In genomic region chr11:114077482-114078305, GRCh38 we compare ENCODE assay signal across 10 cellular contexts. TPM values are rescaled to one million over a fixed set of nuclear protein-coding genes. Genes with fewer than 3 reads are reported as not detected.
A peak's percentile ranks its signal among the peaks of the same experiment; 100 is the strongest.
DNase-seq lines count a peak whose midpoint lies in the region; ATAC-seq, FAIRE-seq and TF ChIP-seq lines count a peak whose summit lies in the region.
"Had no signal": no experiment of that assay in that cellular context is flagged by ENCODE, and none has a peak within 500 bp of the region (broad histone marks: within the 10 kb centered on the region; RNA-seq: fewer than 3 reads in every experiment).

No MANE protein-coding gene starts in this region.

- peak; percentile 9 for DNase-seq in SIG-M5 treated with dmso at 0.1 percent for 504 hours (lab: John Stamatoyannopoulos, UW; ENCODE audit: unreplicated experiment)
- DNase-seq in SIG-M5 (lab: John Stamatoyannopoulos, UW): no peak
- DNase-seq in effector memory CD4-positive, alpha-beta T cell: peak in 1 of 3 donors; percentile 46
- no peak for DNase-seq in stimulated activated effector memory CD8-positive, alpha-beta T cell treated with anti-CD3 and anti-CD28 coated beads, Interleukin-12 subunit alpha, Interleukin-12 subunit beta, amount 100 ng/mL, for 72 hours (ENCODE audit: low spot score in 2 of 2)
- DNase-seq in H4 (ENCODE audit: low spot score): no peak
- DNase-seq in LoVo (ENCODE audit: low spot score): no peak
- DNase-seq in frontal cortex (ENCODE audit: low spot score in 2 of 2): no peak
- DNase-seq: NCI-H226, testis had no signal

- H3K36me3 Mint-ChIP-seq in stimulated activated effector memory CD8-positive, alpha-beta T cell treated with anti-CD3 and anti-CD28 coated beads, Interleukin-12 subunit alpha, Interleukin-12 subunit beta, amount 100 ng/mL, for 72 hours: peaks cover 72% of the 10 kb centered on the region

- H3K9ac ChIP-seq in OCI-LY1 (ENCODE audit: low read length): no peak overlapping the region; the same call in 1 of the 2 replicates

- no peaks in the 10 kb centered on the region for H3K9me2 ChIP-seq in OCI-LY1 (ENCODE audit: low read depth, low read length)

- H3K9me3 Mint-ChIP-seq in stimulated activated effector memory CD8-positive, alpha-beta T cell treated with anti-CD3 and anti-CD28 coated beads, Interleukin-12 subunit alpha, Interleukin-12 subunit beta, amount 100 ng/mL, for 72 hours: no peaks in the 10 kb centered on the region

- H3F3A ChIP-seq in OCI-LY1 (ENCODE audit: insufficient read depth, low read length): no peaks in the 10 kb centered on the region

- peak overlapping the region; percentile 44; the same call in 1 of the 2 replicates for H3K4me2 ChIP-seq in OCI-LY1 (ENCODE audit: low read length)

- H4K20me1 ChIP-seq in OCI-LY1 (ENCODE audit: insufficient read depth, low read length): no peaks in the 10 kb centered on the region

- no peak for FAIRE-seq in frontal cortex (lab: Jason Lieb, UNC)

- no peaks in the 10 kb centered on the region for H3K9me3 ChIP-seq in OCI-LY1 (ENCODE audit: low read length)
- no peaks in the 10 kb centered on the region for H3K9me3 ChIP-seq in effector memory CD4-positive, alpha-beta T cell (ENCODE audit: control insufficient read depth, low read length)
- H3K9me3 ChIP-seq: testis had no signal

- ATAC-seq in stimulated activated effector memory CD8-positive, alpha-beta T cell treated with anti-CD3 and anti-CD28 coated beads, Interleukin-12 subunit alpha, Interleukin-12 subunit beta, amount 100 ng/mL, for 72 hours: peak; percentile 44

- H3K4me3 ChIP-seq in OCI-LY1 (ENCODE audit: low read depth, low read length, poor library complexity, severe bottlenecking): peak overlapping the region; percentile 31
- no peak overlapping the region for H3K4me3 ChIP-seq in effector memory CD4-positive, alpha-beta T cell (ENCODE audit: insufficient read depth, low read depth, low read length, poor library complexity, severe bottlenecking)
- H3K4me3 ChIP-seq: testis had no signal

- peak overlapping the region; percentile 79 for H3K27ac Mint-ChIP-seq in stimulated activated effector memory CD8-positive, alpha-beta T cell treated with anti-CD3 and anti-CD28 coated beads, Interleukin-12 subunit alpha, Interleukin-12 subunit beta, amount 100 ng/mL, for 72 hours

- no peak overlapping the region for H2AFZ ChIP-seq in OCI-LY1 (ENCODE audit: low read length)

- peaks cover 14% of the 10 kb centered on the region for H3K4me1 ChIP-seq in OCI-LY1 (ENCODE audit: insufficient read depth, low read length, severe bottlenecking)
- H3K4me1 ChIP-seq in effector memory CD4-positive, alpha-beta T cell (ENCODE audit: control insufficient read depth, insufficient read depth, low read length, poor library complexity, severe bottlenecking): peaks cover 45% of the 10 kb centered on the region

- H3K4me1 Mint-ChIP-seq in stimulated activated effector memory CD8-positive, alpha-beta T cell treated with anti-CD3 and anti-CD28 coated beads, Interleukin-12 subunit alpha, Interleukin-12 subunit beta, amount 100 ng/mL, for 72 hours: peaks cover 91% of the 10 kb centered on the region

- H3K27me3 ChIP-seq in OCI-LY1 (ENCODE audit: insufficient read depth, low read length): no peaks in the 10 kb centered on the region
- no peaks in the 10 kb centered on the region for H3K27me3 ChIP-seq in effector memory CD4-positive, alpha-beta T cell (replicated peaks; ENCODE audit: control insufficient read depth, insufficient read depth, low read length, poor library complexity, severe bottlenecking)
- H3K27me3 ChIP-seq: testis had no signal

- TF ChIP-seq CTCF in OCI-LY1 (IDR thresholded peaks at IDR 0.05; ENCODE audit: low read length): no peak

- H3K4me3 Mint-ChIP-seq in stimulated activated effector memory CD8-positive, alpha-beta T cell treated with anti-CD3 and anti-CD28 coated beads, Interleukin-12 subunit alpha, Interleukin-12 subunit beta, amount 100 ng/mL, for 72 hours: peak overlapping the region; percentile 80

- H3K36me3 ChIP-seq in OCI-LY1 (ENCODE audit: insufficient read depth, low read length): no peaks in the 10 kb centered on the region
- H3K36me3 ChIP-seq in effector memory CD4-positive, alpha-beta T cell (ENCODE audit: control insufficient read depth, insufficient read depth, low read length): no peaks in the 10 kb centered on the region

- H3K79me2 ChIP-seq in OCI-LY1 (ENCODE audit: insufficient read depth, low read length): no peaks in the 10 kb centered on the region

- H3K27ac ChIP-seq in OCI-LY1 (ENCODE audit: low read depth, low read length, poor library complexity, severe bottlenecking): no peak overlapping the region
- peak overlapping the region; percentile 60 for H3K27ac ChIP-seq in effector memory CD4-positive, alpha-beta T cell (ENCODE audit: insufficient read depth, low read length, poor library complexity, severe bottlenecking)

RNA-seq across cellular contexts. Expression of gene ZBTB16, which starts 18.2 kb away (rescaled TPM):
- total RNA-seq in H4 (2014; rRNA removed; shearing (Covaris generic)): not detected in 2 replicates
- total RNA-seq in frontal cortex: 3.7 TPM
